In the genomic region with DNA sequence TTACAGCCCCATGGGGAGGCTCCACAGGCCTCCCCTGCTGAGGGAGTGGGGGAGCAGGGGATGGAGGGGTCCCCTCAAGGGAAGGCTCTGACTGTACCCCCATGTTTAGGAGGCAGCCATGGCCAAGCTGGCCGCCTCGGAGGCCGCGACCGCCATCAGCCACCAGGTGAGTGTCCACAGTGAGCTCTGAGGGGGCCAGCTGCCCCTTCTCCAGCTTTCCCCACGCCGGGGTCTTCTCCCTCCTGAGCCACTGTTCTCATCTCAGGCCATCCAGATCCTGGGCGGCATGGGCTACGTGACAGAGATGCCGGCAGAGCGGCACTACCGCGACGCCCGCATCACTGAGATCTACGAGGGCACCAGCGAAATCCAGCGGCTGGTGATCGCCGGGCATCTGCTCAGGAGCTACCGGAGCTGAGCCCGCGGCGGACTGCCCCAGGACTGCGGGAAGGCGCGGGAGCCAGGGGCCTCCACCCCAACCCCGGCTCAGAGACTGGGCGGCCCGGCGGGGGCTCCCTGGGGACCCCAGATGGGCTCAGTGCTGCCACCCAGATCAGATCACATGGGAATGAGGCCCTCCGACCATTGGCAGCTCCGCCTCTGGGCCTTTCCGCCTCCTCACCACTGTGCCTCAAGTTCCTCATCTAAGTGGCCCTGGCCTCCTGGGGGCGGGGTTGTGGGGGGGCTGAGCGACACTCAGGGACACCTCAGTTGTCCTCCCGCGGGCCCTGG, we compare ENCODE assay signal across 2 cellular contexts.
A peak's percentile ranks its signal among the peaks of the same experiment; 100 is the strongest.
TF ChIP-seq lines count a peak whose summit lies in the region.

No MANE protein-coding gene starts in this region.

TF ChIP-seq in HepG2, 621 proteins besides CTCF, POLR2A, EP300 and RAD21:
- peak; percentile 36 for TF ChIP-seq AGO2 (optimal IDR thresholded peaks at IDR 0.05; ENCODE audit: low read depth, low read length)
- TF ChIP-seq KLF16 (CRISPR knock-in tag; IDR thresholded peaks at IDR 0.05) = no peak

TF ChIP-seq in GM12878, 131 proteins besides CTCF, POLR2A, EP300 and RAD21:
- TF ChIP-seq, protein P1, sequence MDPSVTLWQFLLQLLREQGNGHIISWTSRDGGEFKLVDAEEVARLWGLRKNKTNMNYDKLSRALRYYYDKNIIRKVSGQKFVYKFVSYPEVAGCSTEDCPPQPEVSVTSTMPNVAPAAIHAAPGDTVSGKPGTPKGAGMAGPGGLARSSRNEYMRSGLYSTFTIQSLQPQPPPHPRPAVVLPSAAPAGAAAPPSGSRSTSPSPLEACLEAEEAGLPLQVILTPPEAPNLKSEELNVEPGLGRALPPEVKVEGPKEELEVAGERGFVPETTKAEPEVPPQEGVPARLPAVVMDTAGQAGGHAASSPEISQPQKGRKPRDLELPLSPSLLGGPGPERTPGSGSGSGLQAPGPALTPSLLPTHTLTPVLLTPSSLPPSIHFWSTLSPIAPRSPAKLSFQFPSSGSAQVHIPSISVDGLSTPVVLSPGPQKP (IDR thresholded peaks at IDR 0.05; ENCODE audit: low read depth, low read length) = no peak
- TF ChIP-seq, protein P2, sequence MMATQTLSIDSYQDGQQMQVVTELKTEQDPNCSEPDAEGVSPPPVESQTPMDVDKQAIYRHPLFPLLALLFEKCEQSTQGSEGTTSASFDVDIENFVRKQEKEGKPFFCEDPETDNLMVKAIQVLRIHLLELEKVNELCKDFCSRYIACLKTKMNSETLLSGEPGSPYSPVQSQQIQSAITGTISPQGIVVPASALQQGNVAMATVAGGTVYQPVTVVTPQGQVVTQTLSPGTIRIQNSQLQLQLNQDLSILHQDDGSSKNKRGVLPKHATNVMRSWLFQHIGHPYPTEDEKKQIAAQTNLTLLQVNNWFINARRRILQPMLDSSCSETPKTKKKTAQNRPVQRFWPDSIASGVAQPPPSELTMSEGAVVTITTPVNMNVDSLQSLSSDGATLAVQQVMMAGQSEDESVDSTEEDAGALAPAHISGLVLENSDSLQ (IDR thresholded peaks at IDR 0.05) = no peak
- TF ChIP-seq, protein P3, sequence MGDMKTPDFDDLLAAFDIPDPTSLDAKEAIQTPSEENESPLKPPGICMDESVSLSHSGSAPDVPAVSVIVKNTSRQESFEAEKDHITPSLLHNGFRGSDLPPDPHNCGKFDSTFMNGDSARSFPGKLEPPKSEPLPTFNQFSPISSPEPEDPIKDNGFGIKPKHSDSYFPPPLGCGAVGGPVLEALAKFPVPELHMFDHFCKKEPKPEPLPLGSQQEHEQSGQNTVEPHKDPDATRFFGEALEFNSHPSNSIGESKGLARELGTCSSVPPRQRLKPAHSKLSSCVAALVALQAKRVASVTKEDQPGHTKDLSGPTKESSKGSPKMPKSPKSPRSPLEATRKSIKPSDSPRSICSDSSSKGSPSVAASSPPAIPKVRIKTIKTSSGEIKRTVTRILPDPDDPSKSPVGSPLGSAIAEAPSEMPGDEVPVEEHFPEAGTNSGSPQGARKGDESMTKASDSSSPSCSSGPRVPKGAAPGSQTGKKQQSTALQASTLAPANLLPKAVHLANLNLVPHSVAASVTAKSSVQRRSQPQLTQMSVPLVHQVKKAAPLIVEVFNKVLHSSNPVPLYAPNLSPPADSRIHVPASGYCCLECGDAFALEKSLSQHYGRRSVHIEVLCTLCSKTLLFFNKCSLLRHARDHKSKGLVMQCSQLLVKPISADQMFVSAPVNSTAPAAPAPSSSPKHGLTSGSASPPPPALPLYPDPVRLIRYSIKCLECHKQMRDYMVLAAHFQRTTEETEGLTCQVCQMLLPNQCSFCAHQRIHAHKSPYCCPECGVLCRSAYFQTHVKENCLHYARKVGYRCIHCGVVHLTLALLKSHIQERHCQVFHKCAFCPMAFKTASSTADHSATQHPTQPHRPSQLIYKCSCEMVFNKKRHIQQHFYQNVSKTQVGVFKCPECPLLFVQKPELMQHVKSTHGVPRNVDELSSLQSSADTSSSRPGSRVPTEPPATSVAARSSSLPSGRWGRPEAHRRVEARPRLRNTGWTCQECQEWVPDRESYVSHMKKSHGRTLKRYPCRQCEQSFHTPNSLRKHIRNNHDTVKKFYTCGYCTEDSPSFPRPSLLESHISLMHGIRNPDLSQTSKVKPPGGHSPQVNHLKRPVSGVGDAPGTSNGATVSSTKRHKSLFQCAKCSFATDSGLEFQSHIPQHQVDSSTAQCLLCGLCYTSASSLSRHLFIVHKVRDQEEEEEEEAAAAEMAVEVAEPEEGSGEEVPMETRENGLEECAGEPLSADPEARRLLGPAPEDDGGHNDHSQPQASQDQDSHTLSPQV (IDR thresholded peaks at IDR 0.05) = no peak
- TF ChIP-seq ZZZ3 (IDR thresholded peaks at IDR 0.05; ENCODE audit: control insufficient read depth, insufficient read length, low read depth) = no peak
- TF ChIP-seq, protein P4, sequence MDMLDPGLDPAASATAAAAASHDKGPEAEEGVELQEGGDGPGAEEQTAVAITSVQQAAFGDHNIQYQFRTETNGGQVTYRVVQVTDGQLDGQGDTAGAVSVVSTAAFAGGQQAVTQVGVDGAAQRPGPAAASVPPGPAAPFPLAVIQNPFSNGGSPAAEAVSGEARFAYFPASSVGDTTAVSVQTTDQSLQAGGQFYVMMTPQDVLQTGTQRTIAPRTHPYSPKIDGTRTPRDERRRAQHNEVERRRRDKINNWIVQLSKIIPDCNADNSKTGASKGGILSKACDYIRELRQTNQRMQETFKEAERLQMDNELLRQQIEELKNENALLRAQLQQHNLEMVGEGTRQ (IDR thresholded peaks at IDR 0.05; ENCODE audit: borderline replicate concordance, low read depth, low read length) = no peak
- no peak for TF ChIP-seq POLR2AphosphoS5 (IDR thresholded peaks at IDR 0.05; ENCODE audit: low read length)
- TF ChIP-seq BCL11A (IDR thresholded peaks at IDR 0.05; ENCODE audit: low read depth, low read length) = no peak
- TF ChIP-seq EGR1 (IDR thresholded peaks at IDR 0.05; ENCODE audit: borderline replicate concordance in 1 of 2, low read depth in 2 of 2, low read length in 2 of 2) = no peak
- no peak for TF ChIP-seq MTA3 (IDR thresholded peaks at IDR 0.05; ENCODE audit: borderline replicate concordance, low read length)
- no peak for TF ChIP-seq HDGF (IDR thresholded peaks at IDR 0.05)
